18 cellular contexts compared by ENCODE assay signal in the genomic region with DNA sequence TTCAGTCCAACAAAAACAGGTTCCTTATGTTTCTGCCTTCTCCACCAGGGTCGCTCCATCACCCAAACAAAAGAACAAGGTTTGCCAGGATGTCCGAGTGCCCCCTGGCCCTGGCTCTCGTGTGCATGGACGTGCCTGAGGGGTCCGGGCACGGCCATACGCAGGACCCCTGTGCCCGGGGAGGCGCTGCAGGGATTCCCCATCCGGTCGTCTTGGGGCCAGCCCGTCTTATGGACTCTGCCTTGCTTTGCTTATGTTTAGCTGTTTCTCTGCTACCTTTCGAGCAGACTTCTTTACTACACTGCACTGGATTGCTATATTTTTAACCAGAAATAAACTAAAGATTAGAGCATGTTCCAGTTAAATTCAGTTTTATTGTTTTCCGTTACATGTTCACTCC.
A peak's percentile ranks its signal among the peaks of the same experiment; 100 is the strongest.
DNase-seq lines count a peak whose midpoint lies in the region; ATAC-seq, FAIRE-seq and TF ChIP-seq lines count a peak whose summit lies in the region.
"Had no signal": no experiment of that assay in that cellular context is flagged by ENCODE, and none has a peak within 500 bp of the region (broad histone marks: within the 10 kb centered on the region; RNA-seq: fewer than 3 reads in every experiment).

No MANE protein-coding gene starts in this region.

- H3K79me2 ChIP-seq in Karpas-422 (ENCODE audit: low read length) (no peaks in the 10 kb centered on the region), GM12878 (ENCODE audit: control insufficient read depth, insufficient read depth, low read length) (no peaks in the 10 kb centered on the region)

- H2AFZ ChIP-seq in Karpas-422 (ENCODE audit: low read length) (no peak overlapping the region), GM12878 (ENCODE audit: control insufficient read depth, low read depth, low read length) (no peak overlapping the region)

- POLR2A ChIA-PET in GM12878 (lab: Charles Lee) (no interaction called here), A673 (lab: Charles Lee; ENCODE audit: low non-redundant PET) (no interaction called here)

- RAD21 ChIA-PET in GM12878 (lab: Charles Lee; ENCODE audit: unreplicated experiment) = no interaction called here

- H3K9me3 Mint-ChIP-seq in activated naive CD4-positive, alpha-beta T cell treated with anti-CD3 and anti-CD28 coated beads, Interleukin-2, amount 10 ng/mL, durations not matched to agents 7 days and 5 days = no peaks in the 10 kb centered on the region
- H3K9me3 Mint-ChIP-seq in stimulated activated naive B cell treated with anti-CD40 and anti-IgM and Interleukin-4, amounts not matched to agents 10 μg/mL and 1 μg/mL and 100 μg/mL, for 72 hours = no peaks in the 10 kb centered on the region
- H3K9me3 Mint-ChIP-seq: naive B cell had no signal

- H3K4me1 Mint-ChIP-seq in activated naive CD4-positive, alpha-beta T cell treated with anti-CD3 and anti-CD28 coated beads, Interleukin-2, amount 10 ng/mL, durations not matched to agents 7 days and 5 days = peaks cover 37% of the 10 kb centered on the region
- H3K4me1 Mint-ChIP-seq in stimulated activated naive B cell treated with anti-CD40 and anti-IgM and Interleukin-4, amounts not matched to agents 10 μg/mL and 1 μg/mL and 100 μg/mL, for 72 hours = peaks cover 38 to 52% of the 10 kb centered on the region in 2 donors

- no peak for TF ChIP-seq RAD21 in GM12878 (IDR thresholded peaks at IDR 0.05; ENCODE audit: insufficient read depth, low read depth, low read length)

- no peak for DNase-seq in activated naive CD4-positive, alpha-beta T cell treated with anti-CD3 and anti-CD28 coated beads, Interleukin-2, amount 10 ng/mL, durations not matched to agents 7 days and 5 days
- DNase-seq in activated naive CD4-positive, alpha-beta T cell treated with anti-CD3 and anti-CD28 coated beads, Interleukin-2, amount 50 U/mL, for 16 hours = no peak
- no peak for DNase-seq in Karpas-422
- DNase-seq in GM12878 (ENCODE audit: low read depth, low spot score) = no peak
- no peak for DNase-seq in stimulated activated naive B cell treated with anti-CD40 and anti-IgM and Interleukin-4, amounts not matched to agents 10 μg/mL and 1 μg/mL and 100 μg/mL, for 72 hours
- DNase-seq in A673 (ENCODE audit: low spot score) = no peak
- DNase-seq: activated CD4-positive, CD25-positive, alpha-beta regulatory T cell treated with anti-CD3 and anti-CD28 coated beads, Interleukin-2, amount 50 U/mL, for 72 hours; dorsolateral prefrontal cortex; mesendoderm; naive B cell; NCI-H1048; NCI-H187; NCI-H748 treated with DMSO at 0.1 percent for 48 hours; stimulated activated CD4-positive, alpha-beta T cell treated with anti-CD3 and anti-CD28 coated beads, Interleukin-12 subunit alpha, Interleukin-12 subunit beta, amount 100 ng/mL, for 4 hours had no signal

- 27% methylated on average over 14 of the region's 14 CpGs for WGBS in GM12878 (ENCODE audit: insufficient coverage, insufficient replicate concordance, low lambda C conversion rate, missing lambda C conversion rate)

- no peak for TF ChIP-seq EP300 in GM12878 (IDR thresholded peaks at IDR 0.05; ENCODE audit: borderline replicate concordance in 1 of 2, control insufficient read depth in 1 of 2, low read depth in 2 of 2, low read length in 2 of 2)

- SMC1A ChIA-PET in GM12878 (lab: Charles Lee; ENCODE audit: uncharacterized antibody, unreplicated experiment) = no interaction called here

- no peak for FAIRE-seq in GM12878 (lab: Jason Lieb, UNC)
- FAIRE-seq: pancreas, TTC549 had no signal

- ATAC-seq in GM12878 = no peak
- no peak for ATAC-seq in stimulated activated naive B cell treated with anti-CD40 and anti-IgM and Interleukin-4, amounts not matched to agents 10 μg/mL and 1 μg/mL and 100 μg/mL, for 72 hours (replicated peaks)
- no peak for ATAC-seq in GM21360 (IDR thresholded peaks at IDR 0.05; ENCODE audit: unreplicated experiment)
- ATAC-seq: pancreas had no signal

- peaks cover 44% of the 10 kb centered on the region for H3K4me1 ChIP-seq in Karpas-422 (ENCODE audit: low read length)
- H3K4me1 ChIP-seq in GM12878 (ENCODE audit: control insufficient read depth, insufficient read depth, low read length) = peaks cover 37% of the 10 kb centered on the region
- no peaks in the 10 kb centered on the region for H3K4me1 ChIP-seq in A673 (ENCODE audit: insufficient read depth, low read length, poor library complexity, severe bottlenecking)
- H3K4me1 ChIP-seq: pancreas, right atrium auricular region had no signal

- no peak overlapping the region for H3K9ac ChIP-seq in Karpas-422 (ENCODE audit: low read length)
- H3K9ac ChIP-seq in GM12878 (ENCODE audit: control insufficient read depth, insufficient read depth, low read length) = no peak overlapping the region

- H3K4me2 ChIP-seq in Karpas-422 (ENCODE audit: low read depth, low read length, poor library complexity, severe bottlenecking) = no peak overlapping the region
- H3K4me2 ChIP-seq in GM12878 (ENCODE audit: control insufficient read depth, insufficient read depth) = peak overlapping the region; percentile 11; the same call in 1 of the 2 replicates

- in situ Hi-C loops in GM12878 (cut with MboI) = no loop called here

- no peak overlapping the region for H3K4me3 Mint-ChIP-seq in activated naive CD4-positive, alpha-beta T cell treated with anti-CD3 and anti-CD28 coated beads, Interleukin-2, amount 10 ng/mL, durations not matched to agents 7 days and 5 days
- peak overlapping the region in 1 of 2 donors; percentile 29 for H3K4me3 Mint-ChIP-seq in stimulated activated naive B cell treated with anti-CD40 and anti-IgM and Interleukin-4, amounts not matched to agents 10 μg/mL and 1 μg/mL and 100 μg/mL, for 72 hours

- no peaks in the 10 kb centered on the region for H3K27me3 Mint-ChIP-seq in activated naive CD4-positive, alpha-beta T cell treated with anti-CD3 and anti-CD28 coated beads, Interleukin-2, amount 10 ng/mL, durations not matched to agents 7 days and 5 days
- no peaks in the 10 kb centered on the region for H3K27me3 Mint-ChIP-seq in stimulated activated naive B cell treated with anti-CD40 and anti-IgM and Interleukin-4, amounts not matched to agents 10 μg/mL and 1 μg/mL and 100 μg/mL, for 72 hours
- H3K27me3 Mint-ChIP-seq: naive B cell had no signal

- CTCF ChIA-PET in activated naive CD4-positive, alpha-beta T cell treated with anti-CD3 and anti-CD28 coated beads, Interleukin-2, amount 10 ng/mL, durations not matched to agents 7 days and 5 days (lab: Charles Lee) = no interaction called here
- CTCF ChIA-PET in GM12878 (lab: Yijun Ruan, JAX) = no interaction called here
- CTCF ChIA-PET in A673 (lab: Charles Lee) = no interaction called here

- intact Hi-C loops in GM12878 (cut with micrococcal nuclease; ENCODE audit: unreplicated experiment) = no loop called here
- intact Hi-C loops in A673 (cut with micrococcal nuclease; ENCODE audit: unreplicated experiment) = no loop called here

- H3K36me3 Mint-ChIP-seq in activated naive CD4-positive, alpha-beta T cell treated with anti-CD3 and anti-CD28 coated beads, Interleukin-2, amount 10 ng/mL, durations not matched to agents 7 days and 5 days = peaks cover 19% of the 10 kb centered on the region
- H3K36me3 Mint-ChIP-seq in stimulated activated naive B cell treated with anti-CD40 and anti-IgM and Interleukin-4, amounts not matched to agents 10 μg/mL and 1 μg/mL and 100 μg/mL, for 72 hours = peaks cover 57 to 58% of the 10 kb centered on the region in 2 donors
- H3K36me3 Mint-ChIP-seq: naive B cell had no signal

- TF ChIP-seq POLR2A in GM12878 (IDR thresholded peaks at IDR 0.05; ENCODE audit: low read depth, low read length) = no peak

- H3K27me3 ChIP-seq in Karpas-422 (ENCODE audit: low read length) (no peaks in the 10 kb centered on the region), GM12878 (replicated peaks in 1 of 2; ENCODE audit: control insufficient read depth in 2 of 2, insufficient read depth in 2 of 2, low read length in 1 of 2) (no peaks in the 10 kb centered on the region), A673 (replicated peaks; ENCODE audit: insufficient read depth, low read depth, low read length, poor library complexity) (no peaks in the 10 kb centered on the region)
- H3K27me3 ChIP-seq: dorsolateral prefrontal cortex, pancreas, right atrium auricular region had no signal

- H3K27ac ChIP-seq in Karpas-422 (ENCODE audit: low read length) = peak overlapping the region; percentile 75
- peak overlapping the region; percentile 59; the same call in 1 of the 2 replicates for H3K27ac ChIP-seq in GM12878 (ENCODE audit: control insufficient read depth, insufficient read depth)
- no peak overlapping the region for H3K27ac ChIP-seq in A673 (ENCODE audit: low read depth, low read length, poor library complexity, severe bottlenecking)
- H3K27ac ChIP-seq: pancreas, right atrium auricular region had no signal

- H3K36me3 ChIP-seq in Karpas-422 (ENCODE audit: insufficient read depth, low read length) = no peaks in the 10 kb centered on the region
- H3K36me3 ChIP-seq in GM12878 (ENCODE audit: control insufficient read depth in 2 of 2, insufficient read depth in 2 of 2, low read length in 1 of 2) = peaks cover 12 to 14% of the 10 kb centered on the region in 2 experiments; a peak in 3 of 4 replicates
- H3K36me3 ChIP-seq in A673 (ENCODE audit: insufficient read depth, low read length, poor library complexity, severe bottlenecking) = peaks cover 15% of the 10 kb centered on the region
- H3K36me3 ChIP-seq: right atrium auricular region had no signal

- H3K9me3 ChIP-seq in Karpas-422 (ENCODE audit: low read length) (no peaks in the 10 kb centered on the region), GM12878 (replicated peaks; ENCODE audit: control insufficient read depth, insufficient read depth, low read length) (no peaks in the 10 kb centered on the region), A673 (ENCODE audit: low read depth, low read length, poor library complexity, severe bottlenecking) (no peaks in the 10 kb centered on the region)
- H3K9me3 ChIP-seq: pancreas, right atrium auricular region had no signal

- peak overlapping the region; percentile 71 for H3K27ac Mint-ChIP-seq in activated naive CD4-positive, alpha-beta T cell treated with anti-CD3 and anti-CD28 coated beads, Interleukin-2, amount 10 ng/mL, durations not matched to agents 7 days and 5 days
- peak overlapping the region; percentile 84 for H3K27ac Mint-ChIP-seq in stimulated activated naive B cell treated with anti-CD40 and anti-IgM and Interleukin-4, amounts not matched to agents 10 μg/mL and 1 μg/mL and 100 μg/mL, for 72 hours

- no peaks in the 10 kb centered on the region for H4K20me1 ChIP-seq in Karpas-422 (ENCODE audit: insufficient read depth, low read depth, low read length)
- no peaks in the 10 kb centered on the region for H4K20me1 ChIP-seq in GM12878 (ENCODE audit: control insufficient read depth, insufficient read depth)

- H3K4me3 ChIP-seq in Karpas-422 (ENCODE audit: low read length) = no peak overlapping the region
- H3K4me3 ChIP-seq in GM12878 = no peak overlapping the region
- no peak overlapping the region for H3K4me3 ChIP-seq in A673 (ENCODE audit: low read depth, low read length, poor library complexity, severe bottlenecking)
- H3K4me3 ChIP-seq: dorsolateral prefrontal cortex, pancreas, right atrium auricular region had no signal

- BruUV-seq in GM12878 (replicated peaks; lab: Mats Ljungman, UMichigan) (no TSS peak), A673 (replicated peaks; lab: Mats Ljungman, UMichigan) (no TSS peak)

- TF ChIP-seq CTCF in GM12878 (IDR thresholded peaks at IDR 0.05 in 2 of 3, conservative IDR thresholded peaks at IDR 0.05 in 1 of 3; ENCODE audit: control insufficient read depth in 2 of 3, extremely low read depth in 1 of 3, insufficient read depth in 1 of 3, low read depth in 3 of 3, low read length in 3 of 3) (no peak), A673 (conservative IDR thresholded peaks at IDR 0.05; ENCODE audit: low read depth, low read length) (no peak)

- no peaks in the 10 kb centered on the region for H3K9me2 ChIP-seq in Karpas-422 (replicated peaks; ENCODE audit: insufficient read depth, low read length)
